Comparison of ENCODE assay signal across 19 cellular contexts in genomic region chr5:179309751-179310320, GRCh38. TPM values are rescaled to one million over a fixed set of nuclear protein-coding genes. Genes with fewer than 3 reads are reported as not detected.
"Had no signal": no experiment of that assay in that cellular context is flagged by ENCODE, and none has a peak within 500 bp of the region (broad histone marks: within the 10 kb centered on the region; RNA-seq: fewer than 3 reads in every experiment).

No MANE protein-coding gene starts in this region.

- H3K4me1 ChIP-seq: colonic mucosa, pancreas had no signal

- H3K36me3 ChIP-seq: colonic mucosa, pancreas, transverse colon had no signal

- ATAC-seq: pancreas; stimulated activated naive CD8-positive, alpha-beta T cell treated with anti-CD3 and anti-CD28 coated beads, Interleukin-15, Interleukin-2, amounts not matched to agents 100 U/mL and 50 U/mL, for 24 hours had no signal

- H3K9me3 ChIP-seq: colonic mucosa, pancreas had no signal

- H3K4me3 ChIP-seq: colonic mucosa, pancreas, transverse colon had no signal

- H3K27me3 ChIP-seq: colonic mucosa, pancreas, transverse colon had no signal

- H3K27ac ChIP-seq: colonic mucosa, epithelial cell of prostate, pancreas, transverse colon, VCaP had no signal

- DNase-seq: activated CD4-positive, alpha-beta memory T cell treated with anti-CD3 and anti-CD28 coated beads for 36 hours; activated CD4-positive, alpha-beta T cell treated with anti-CD3 and anti-CD28 coated beads for 1 hour; activated naive CD4-positive, alpha-beta T cell treated with Interleukin-2 at 50 U/mL for 16 hours; activated T-cell treated with anti-CD3 and anti-CD28 coated beads, Interleukin-2, amount 50 U/mL, for 24 hours; central memory CD4-positive, alpha-beta T cell; colonic mucosa; endodermal cell; foreskin fibroblast; hippocampal formation; naive B cell; stimulated activated CD4-positive, alpha-beta T cell treated with anti-CD3 and anti-CD28 coated beads, Interleukin-2, amount 100 ng/mL, for 24 hours; stimulated activated naive CD8-positive, alpha-beta T cell treated with anti-CD3 and anti-CD28 coated beads, Interleukin-15, Interleukin-2, amounts not matched to agents 100 U/mL and 50 U/mL, for 24 hours; SW 1271; T-helper 2 cell; transverse colon had no signal

RNA-seq across cellular contexts. Expression of gene ADAMTS2, which starts 35.4 kb away (rescaled TPM):
- total RNA-seq: activated CD4-positive, alpha-beta memory T cell treated with anti-CD3 and anti-CD28 coated beads for 36 hours; activated T-helper 2 cell treated with anti-CD3 and anti-CD28 coated beads, Interferon-gamma antibody, Interleukin-2, Interleukin-4, amounts not matched to agents 10 μg/mL and 5 μg/mL and 100 μg/mL, durations not matched to agents 14 hours and 24 hours and 36 hours had no signal
